3 cellular contexts compared by ENCODE assay signal in genomic region chr15:40087991-40088928, GRCh38.
A peak's percentile ranks its signal among the peaks of the same experiment; 100 is the strongest.
TF ChIP-seq lines count a peak whose summit lies in the region.

No MANE protein-coding gene starts in this region.

TF ChIP-seq in SK-N-SH, 30 proteins besides CTCF, POLR2A, EP300 and RAD21 (continued from another document):
- TF ChIP-seq USF2 (IDR thresholded peaks at IDR 0.05; ENCODE audit: borderline replicate concordance, low read depth, low read length), result no peak
- TF ChIP-seq GATA2 (CRISPR knock-in tag; IDR thresholded peaks at IDR 0.05), result no peak
- TF ChIP-seq REST (IDR thresholded peaks at IDR 0.05; ENCODE audit: low read depth, low read length), result no peak
- no peak for TF ChIP-seq CHD2 (IDR thresholded peaks at IDR 0.05; ENCODE audit: low read length, partially characterized antibody)
- no peak for TF ChIP-seq MEF2A (IDR thresholded peaks at IDR 0.05; ENCODE audit: borderline replicate concordance, low read depth)
- no peak for TF ChIP-seq SMC3 (IDR thresholded peaks at IDR 0.05; ENCODE audit: low read depth, low read length)
- TF ChIP-seq FOXJ3 (CRISPR knock-in tag; IDR thresholded peaks at IDR 0.05), result no peak
- no peak for TF ChIP-seq TEAD4 (IDR thresholded peaks at IDR 0.05; ENCODE audit: borderline replicate concordance, insufficient read depth)
- TF ChIP-seq TCF12 (IDR thresholded peaks at IDR 0.05), result no peak
- TF ChIP-seq JUND (IDR thresholded peaks at IDR 0.05), result no peak
- TF ChIP-seq POLR2AphosphoS5 (IDR thresholded peaks at IDR 0.05; ENCODE audit: low read depth, low read length), result no peak
- TF ChIP-seq FOXM1 (IDR thresholded peaks at IDR 0.05; ENCODE audit: low read depth), result no peak
- TF ChIP-seq ZBTB33 (IDR thresholded peaks at IDR 0.05; ENCODE audit: borderline replicate concordance, low read depth), result no peak
- no peak for TF ChIP-seq RCOR1 (IDR thresholded peaks at IDR 0.05; ENCODE audit: low read length)

TF ChIP-seq in SK-N-SH treated with all-trans-retinoic acid at 6 μM for 48 hours, 23 proteins besides CTCF, POLR2A, EP300 and RAD21 (continued from another document):
- TF ChIP-seq POU6F1 (CRISPR knock-in tag; IDR thresholded peaks at IDR 0.05; ENCODE audit: borderline replicate concordance, low read depth) (no peak), ZFP30 (CRISPR knock-in tag; IDR thresholded peaks at IDR 0.05) (no peak), RARB (CRISPR knock-in tag; IDR thresholded peaks at IDR 0.05) (no peak), SNAI2 (CRISPR knock-in tag; IDR thresholded peaks at IDR 0.05) (no peak), GLIS3 (CRISPR knock-in tag; IDR thresholded peaks at IDR 0.05) (no peak), ARNTL (CRISPR knock-in tag; IDR thresholded peaks at IDR 0.05; ENCODE audit: borderline replicate concordance, low read depth) (no peak), CSDC2 (CRISPR knock-in tag; IDR thresholded peaks at IDR 0.05) (no peak), TOX (CRISPR knock-in tag; IDR thresholded peaks at IDR 0.05; ENCODE audit: borderline replicate concordance) (no peak), PPARA (CRISPR knock-in tag; IDR thresholded peaks at IDR 0.05; ENCODE audit: borderline replicate concordance) (no peak), PATZ1 (CRISPR knock-in tag; IDR thresholded peaks at IDR 0.05; ENCODE audit: borderline replicate concordance) (no peak), ZNF8 (CRISPR knock-in tag; IDR thresholded peaks at IDR 0.05) (no peak), CREB5 (CRISPR knock-in tag; IDR thresholded peaks at IDR 0.05; ENCODE audit: low read depth) (no peak)
TF ChIP-seq in SK-N-SH treated with all-trans-retinoic acid at 6 μM for 48 hours: peak in this region for 0.

TF ChIP-seq in liver, 16 proteins besides CTCF, POLR2A, EP300 and RAD21 (continued from another document):
- TF ChIP-seq RXRA (IDR thresholded peaks at IDR 0.05), result peak; percentile 98 to 99
- peak; percentile 53 for TF ChIP-seq ATF3 (IDR thresholded peaks at IDR 0.05)
- TF ChIP-seq GABPA (IDR thresholded peaks at IDR 0.05 in 1 of 2, conservative IDR thresholded peaks at IDR 0.05 in 1 of 2), result peak in 1 of 2 donors; percentile 53
- TF ChIP-seq FOXA2 (IDR thresholded peaks at IDR 0.05), result peak; percentile 49
- TF ChIP-seq FOXA1 (IDR thresholded peaks at IDR 0.05), result no peak
- TF ChIP-seq REST (IDR thresholded peaks at IDR 0.05), result peak; percentile 61
